ENCODE assay signal across 1 cellular context in genomic region chr16:22684282-22685161, GRCh38.
TF ChIP-seq lines count a peak whose summit lies in the region.

No MANE protein-coding gene starts in this region.

TF ChIP-seq in H1, 55 proteins besides CTCF, POLR2A, EP300 and RAD21 (continued from another document):
- TF ChIP-seq CHD7 (IDR thresholded peaks at IDR 0.05; ENCODE audit: insufficient replicate concordance, low read length): no peak
- TF ChIP-seq KDM1A (IDR thresholded peaks at IDR 0.05; ENCODE audit: borderline replicate concordance, low read length): no peak
- no peak for TF ChIP-seq JUN (IDR thresholded peaks at IDR 0.05; ENCODE audit: low read depth, low read length)
